ENCODE assay signal across 23 cellular contexts in genomic region chr1:39370602-39371001, GRCh38.
DNase-seq lines count a peak whose midpoint lies in the region; ATAC-seq and TF ChIP-seq lines count a peak whose summit lies in the region.
"Had no signal": no experiment of that assay in that cellular context is flagged by ENCODE, and none has a peak within 500 bp of the region (broad histone marks: within the 10 kb centered on the region; RNA-seq: fewer than 3 reads in every experiment).

No MANE protein-coding gene starts in this region.

- intact Hi-C loops in CD4-positive, alpha-beta T cell (cut with DNase I, micrococcal nuclease): no loop called here
- intact Hi-C loops in adrenal gland (cut with DNase I): no loop called here
- intact Hi-C loops in sciatic nerve (cut with DNase I): no loop called here

- no peak overlapping the region for H3K27ac ChIP-seq in CD4-positive, alpha-beta T cell (ENCODE audit: low read depth, low read length)
- H3K27ac ChIP-seq in adrenal gland: peak overlapping the region in 3 of 5 donors; percentile 18 to 64 (median 30)
- H3K27ac ChIP-seq: BLaER1 treated with 17β-estradiol and CSF1 and Interleukin-3, amounts not matched to agents 10 nM and 100 nM; foreskin keratinocyte had no signal

- H3K36me3 ChIP-seq in adrenal gland (replicated peaks in 1 of 2): peaks cover 0 to 62% of the 10 kb centered on the region in 2 donors

- 36 to 67% (median 46%) methylated on average over 1 of the region's 1 CpG for WGBS in adrenal gland, 4 donors

- no peaks in the 10 kb centered on the region for H3K4me1 Mint-ChIP-seq in CD4-positive, alpha-beta T cell (ENCODE audit: low read depth)
- H3K4me1 Mint-ChIP-seq: activated naive CD4-positive, alpha-beta T cell treated with anti-CD3 and anti-CD28 coated beads, Interleukin-2, amount 10 ng/mL, durations not matched to agents 7 days and 5 days had no signal

- CTCF ChIA-PET in CD4-positive, alpha-beta T cell (lab: Charles Lee): interaction anchor here (0.7 to 1.8 kb wide), 2 partner anchors 40 to 187 kb away, joined by 3 to 9 read pairs; no protein-coding TSS in a partner anchor

- no peak overlapping the region for H3K4me3 Mint-ChIP-seq in CD4-positive, alpha-beta T cell
- H3K4me3 Mint-ChIP-seq: activated naive CD4-positive, alpha-beta T cell treated with anti-CD3 and anti-CD28 coated beads, Interleukin-2, amount 10 ng/mL, durations not matched to agents 7 days and 5 days; activated T-cell treated with anti-CD3 and anti-CD28 coated beads, Interleukin-2, amount 50 U/mL, for 72 hours had no signal

- H3K36me3 Mint-ChIP-seq in CD4-positive, alpha-beta T cell (ENCODE audit: low read depth): peaks cover 85% of the 10 kb centered on the region

- no peak for TF ChIP-seq CTCF in CD4-positive, alpha-beta T cell (IDR thresholded peaks at IDR 0.05)
- TF ChIP-seq CTCF in adrenal gland (IDR thresholded peaks at IDR 0.05): no peak
- no peak for TF ChIP-seq CTCF in fibroblast of the aortic adventitia (IDR thresholded peaks at IDR 0.05; ENCODE audit: insufficient read depth, low read length)

- ATAC-seq in CD4-positive, alpha-beta T cell (ENCODE audit: poor library complexity): no peak
- peak; percentile 75 for ATAC-seq in sciatic nerve
- ATAC-seq: activated T-cell treated with anti-CD3 and anti-CD28 coated beads, Interleukin-2, amount 50 U/mL, for 72 hours; foreskin keratinocyte; K562; left lung; SK-N-SH treated with all-trans-retinoic acid at 6 μM for 48 hours had no signal

- H3K27ac Mint-ChIP-seq in CD4-positive, alpha-beta T cell: peak overlapping the region; percentile 27
- H3K27ac Mint-ChIP-seq: activated naive CD4-positive, alpha-beta T cell treated with anti-CD3 and anti-CD28 coated beads, Interleukin-2, amount 10 ng/mL, durations not matched to agents 7 days and 5 days; activated T-cell treated with anti-CD3 and anti-CD28 coated beads, Interleukin-2, amount 50 U/mL, for 72 hours had no signal

- no peaks in the 10 kb centered on the region for H3K27me3 Mint-ChIP-seq in CD4-positive, alpha-beta T cell
- H3K27me3 Mint-ChIP-seq: activated naive CD4-positive, alpha-beta T cell treated with anti-CD3 and anti-CD28 coated beads, Interleukin-2, amount 10 ng/mL, durations not matched to agents 7 days and 5 days had no signal

- H3K9me3 Mint-ChIP-seq in CD4-positive, alpha-beta T cell: no peaks in the 10 kb centered on the region
- H3K9me3 Mint-ChIP-seq: activated naive CD4-positive, alpha-beta T cell treated with anti-CD3 and anti-CD28 coated beads, Interleukin-2, amount 10 ng/mL, durations not matched to agents 7 days and 5 days; activated T-cell treated with anti-CD3 and anti-CD28 coated beads, Interleukin-2, amount 50 U/mL, for 72 hours had no signal

- no peak for TF ChIP-seq POLR2A in adrenal gland (IDR thresholded peaks at IDR 0.05)

- POLR2A ChIA-PET in CD4-positive, alpha-beta T cell (lab: Charles Lee): no interaction called here

- no peak overlapping the region for H3K4me3 ChIP-seq in adrenal gland
- no peak overlapping the region for H3K4me3 ChIP-seq in fibroblast of the aortic adventitia (ENCODE audit: low read depth, low read length)
- H3K4me3 ChIP-seq: BLaER1 treated with 17β-estradiol and CSF1 and Interleukin-3, amounts not matched to agents 10 nM and 100 nM; K562; left lung had no signal

- peaks cover 10 to 20% of the 10 kb centered on the region in 2 donors for H3K4me1 ChIP-seq in adrenal gland (replicated peaks in 1 of 2)
- H3K4me1 ChIP-seq: BLaER1 treated with 17β-estradiol and CSF1 and Interleukin-3, amounts not matched to agents 10 nM and 100 nM; foreskin keratinocyte; left lung had no signal

- no peaks in the 10 kb centered on the region for H3K9me3 ChIP-seq in CD4-positive, alpha-beta T cell (ENCODE audit: control insufficient read depth, low read length)
- no peaks in the 10 kb centered on the region for H3K9me3 ChIP-seq in adrenal gland (replicated peaks in 1 of 3)
- H3K9me3 ChIP-seq: BLaER1 treated with 17β-estradiol and CSF1 and Interleukin-3, amounts not matched to agents 10 nM and 100 nM; left lung had no signal

- DNase-seq in CD4-positive, alpha-beta T cell: no peak
- peak in 2 of 7 donors; percentile 24 to 27 for DNase-seq in adrenal gland
- peak; percentile 85 for DNase-seq in fibroblast of the aortic adventitia (ENCODE audit: low read depth)
- no peak for DNase-seq in sciatic nerve (ENCODE audit: low spot score)
- DNase-seq in COLO668 (lab: John Stamatoyannopoulos, UW; ENCODE audit: unreplicated experiment): no peak
- DNase-seq in NCI-H748 (lab: John Stamatoyannopoulos, UW; ENCODE audit: unreplicated experiment): no peak
- no peak for DNase-seq in C1 segment of cervical spinal cord (lab: John Stamatoyannopoulos, UW)
- no peak for DNase-seq in stimulated activated CD4-positive, alpha-beta T cell treated with anti-CD3 and anti-CD28 coated beads, Interleukin-1b, Interleukin-23, amount 100 ng/mL, for 48 hours
- DNase-seq: activated CD4-positive, alpha-beta T cell treated with anti-CD3 and anti-CD28 coated beads for 48 hours; activated naive CD4-positive, alpha-beta T cell treated with anti-CD3 and anti-CD28 coated beads, Interleukin-2, amount 10 ng/mL, durations not matched to agents 7 days and 5 days; activated T-cell treated with anti-CD3 and anti-CD28 coated beads, Interleukin-2, amount 50 U/mL, for 72 hours; amygdala; central memory CD4-positive, alpha-beta T cell; foreskin keratinocyte; hippocampal formation; left lung; NCI-H1417 treated with DMSO at 0.1 percent for 48 hours; NCI-H2107; NCI-H446 treated with DMSO at 0.1 percent for 48 hours; stimulated activated CD4-positive, alpha-beta T cell treated with anti-CD3 and anti-CD28 coated beads, Interleukin-2, amount 100 ng/mL, for 24 hours had no signal

- H3K27me3 ChIP-seq in CD4-positive, alpha-beta T cell (ENCODE audit: control insufficient read depth, insufficient read depth, low read length): no peaks in the 10 kb centered on the region
- no peaks in the 10 kb centered on the region for H3K27me3 ChIP-seq in adrenal gland
- H3K27me3 ChIP-seq: BLaER1 treated with 17β-estradiol and CSF1 and Interleukin-3, amounts not matched to agents 10 nM and 100 nM; foreskin keratinocyte; left lung had no signal
